Comparison of ENCODE assay signal across 20 cellular contexts in genomic region chr18:9862686-9863085, GRCh38. TPM values are rescaled to one million over a fixed set of nuclear protein-coding genes. Genes with fewer than 3 reads are reported as not detected.
"Had no signal": no experiment of that assay in that cellular context is flagged by ENCODE, and none has a peak within 500 bp of the region (broad histone marks: within the 10 kb centered on the region; RNA-seq: fewer than 3 reads in every experiment).

No MANE protein-coding gene starts in this region.

- H3K27ac Mint-ChIP-seq: activated T-cell treated with anti-CD3 and anti-CD28 coated beads, Interleukin-2, amount 50 U/mL, for 72 hours; immature natural killer cell; progenitor cell of endocrine pancreas had no signal

- H3K4me1 ChIP-seq: ascending aorta, colonic mucosa, thyroid gland had no signal

- H3K27me3 ChIP-seq: ascending aorta, colonic mucosa, thyroid gland had no signal

- H3K27me3 Mint-ChIP-seq: progenitor cell of endocrine pancreas had no signal

- H3K4me3 Mint-ChIP-seq: activated T-cell treated with anti-CD3 and anti-CD28 coated beads, Interleukin-2, amount 50 U/mL, for 72 hours; central memory CD8-positive, alpha-beta T cell; immature natural killer cell; neural crest cell had no signal

- H3K36me3 ChIP-seq: colonic mucosa, left ventricle myocardium inferior had no signal

- H3K4me3 ChIP-seq: ascending aorta, colonic mucosa, left ventricle myocardium inferior, thyroid gland had no signal

- H3K27ac ChIP-seq: ascending aorta, colonic mucosa, left ventricle myocardium inferior, thyroid gland, VCaP had no signal

- DNase-seq: activated CD4-positive, alpha-beta T cell treated with anti-CD3 and anti-CD28 coated beads, Interleukin-2, amount 50 U/mL, for 4 hours; activated effector memory CD4-positive, alpha-beta T cell treated with anti-CD3 and anti-CD28 coated beads, Interleukin-2, amount 50 U/mL, for 16 hours; activated naive CD4-positive, alpha-beta T cell treated with anti-CD3 and anti-CD28 coated beads, Interleukin-2, amount 50 U/mL, for 16 hours; colonic mucosa; erythroblast; foreskin melanocyte; immature natural killer cell; kidney glomerular epithelial cell; left ventricle myocardium inferior; mammary epithelial cell; stimulated activated naive CD4-positive, alpha-beta T cell treated with Interleukin-2 at 50 U/mL for 16 hours; thyroid gland had no signal

- H3K4me1 Mint-ChIP-seq: central memory CD8-positive, alpha-beta T cell had no signal

- H3K9me3 ChIP-seq: colonic mucosa, thyroid gland had no signal

RNA-seq across cellular contexts. Expression of gene TXNDC2, which starts 23.1 kb away (rescaled TPM):
- total RNA-seq: activated CD8-positive, alpha-beta memory T cell treated with anti-CD3 and anti-CD28 coated beads for 36 hours; activated T-cell treated with anti-CD3 and anti-CD28 coated beads, Interleukin-2, amount 50 U/mL, for 72 hours; ascending aorta; colonic mucosa; left ventricle myocardium inferior; mammary epithelial cell; myocyte; neural crest cell; progenitor cell of endocrine pancreas; thyroid gland had no signal
- polyA plus RNA-seq: immature natural killer cell had no signal
